ENCODE assay signal across 12 cellular contexts in the genomic region with DNA sequence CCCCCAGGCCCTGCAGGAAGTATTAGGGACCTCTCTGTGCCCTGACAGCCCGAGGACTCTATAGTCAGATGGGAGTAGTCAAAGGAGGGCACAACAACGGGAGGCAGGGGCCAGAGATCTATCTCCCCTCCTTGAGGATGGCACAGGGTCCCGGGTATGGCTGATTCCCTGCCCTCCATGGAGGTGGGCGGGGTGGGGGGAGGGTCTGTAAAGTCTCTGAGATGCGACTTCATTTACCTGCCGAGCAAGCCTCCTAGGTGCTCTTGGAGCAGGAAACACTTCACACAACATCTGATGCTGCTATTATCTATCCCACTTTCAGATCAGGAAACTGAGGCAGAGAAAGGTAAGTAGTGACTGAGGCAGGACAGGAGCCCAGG. TPM values are rescaled to one million over a fixed set of nuclear protein-coding genes. Genes with fewer than 3 reads are reported as not detected.
DNase-seq lines count a peak whose midpoint lies in the region; ATAC-seq and TF ChIP-seq lines count a peak whose summit lies in the region.
"Had no signal": no experiment of that assay in that cellular context is flagged by ENCODE, and none has a peak within 500 bp of the region (broad histone marks: within the 10 kb centered on the region; RNA-seq: fewer than 3 reads in every experiment).

No MANE protein-coding gene starts in this region.

- H3K4me3 Mint-ChIP-seq in CD4-positive, CD25-positive, alpha-beta regulatory T cell = peak overlapping the region; percentile 7 to 61 (median 55)
- H3K4me3 Mint-ChIP-seq in glutamatergic neuron (ENCODE audit: unreplicated experiment) = peak overlapping the region; percentile 57
- H3K4me3 Mint-ChIP-seq: activated CD4-positive, alpha-beta memory T cell treated with anti-CD3 and anti-CD28 coated beads for 36 hours had no signal

- H3K4me1 Mint-ChIP-seq in CD4-positive, CD25-positive, alpha-beta regulatory T cell = peaks cover 0 to 37% (median 11%) of the 10 kb centered on the region in 4 donors
- H3K4me1 Mint-ChIP-seq in glutamatergic neuron (ENCODE audit: low read depth, unreplicated experiment) = peaks cover 3% of the 10 kb centered on the region

- H3K9me3 ChIP-seq in CD4-positive, CD25-positive, alpha-beta regulatory T cell (ENCODE audit: control insufficient read depth in 2 of 2, low read length in 2 of 2) = no peaks in the 10 kb centered on the region
- H3K9me3 ChIP-seq in prostate gland = no peaks in the 10 kb centered on the region

- WGBS in prostate gland = 82% methylated on average over 6 of the region's 6 CpGs

- no peaks in the 10 kb centered on the region for H3K36me3 Mint-ChIP-seq in CD4-positive, CD25-positive, alpha-beta regulatory T cell
- H3K36me3 Mint-ChIP-seq in glutamatergic neuron (ENCODE audit: unreplicated experiment) = no peaks in the 10 kb centered on the region
- H3K36me3 Mint-ChIP-seq: activated CD4-positive, alpha-beta memory T cell treated with anti-CD3 and anti-CD28 coated beads for 36 hours had no signal

- no peak for DNase-seq in CD4-positive, CD25-positive, alpha-beta regulatory T cell
- DNase-seq in glutamatergic neuron = no peak
- no peak for DNase-seq in prostate gland (ENCODE audit: low spot score)
- DNase-seq in NCI-H1436 treated with DMSO at 0.1 percent for 48 hours (lab: John Stamatoyannopoulos, UW) = no peak
- DNase-seq in MV-4-11 (lab: John Stamatoyannopoulos, UW) = no peak
- DNase-seq: activated CD4-positive, alpha-beta memory T cell treated with anti-CD3 and anti-CD28 coated beads for 36 hours; NCI-H82 had no signal

- TF ChIP-seq POLR2A in prostate gland (IDR thresholded peaks at IDR 0.05) = no peak

- TF ChIP-seq CTCF in WI38 (IDR thresholded peaks at IDR 0.05; ENCODE audit: low read depth, low read length) (no peak), glutamatergic neuron (IDR thresholded peaks at IDR 0.05; ENCODE audit: partially characterized antibody, unreplicated experiment) (no peak), prostate gland (IDR thresholded peaks at IDR 0.05) (no peak)

- H3K27ac ChIP-seq in CD4-positive, CD25-positive, alpha-beta regulatory T cell (ENCODE audit: insufficient read depth, low read length, poor library complexity, severe bottlenecking) = no peak overlapping the region
- H3K27ac ChIP-seq in prostate gland = peak overlapping the region; percentile 95 to 97

- no peak overlapping the region for H3K4me3 ChIP-seq in CD4-positive, CD25-positive, alpha-beta regulatory T cell (ENCODE audit: low read depth, low read length)
- H3K4me3 ChIP-seq in WI38 (ENCODE audit: low read depth, low read length) = peak overlapping the region; percentile 51
- H3K4me3 ChIP-seq in prostate gland = peak overlapping the region; percentile 78 to 82

- intact Hi-C loops in prostate gland (cut with DNase I) = no loop called here

- no peaks in the 10 kb centered on the region for H3K36me3 ChIP-seq in CD4-positive, CD25-positive, alpha-beta regulatory T cell (ENCODE audit: control insufficient read depth, insufficient read depth, low read length)
- H3K36me3 ChIP-seq in prostate gland = no peaks in the 10 kb centered on the region

- H3K9me3 Mint-ChIP-seq in CD4-positive, CD25-positive, alpha-beta regulatory T cell = no peaks in the 10 kb centered on the region
- peaks cover 7% of the 10 kb centered on the region for H3K9me3 Mint-ChIP-seq in glutamatergic neuron (ENCODE audit: unreplicated experiment)
- H3K9me3 Mint-ChIP-seq: activated CD4-positive, alpha-beta memory T cell treated with anti-CD3 and anti-CD28 coated beads for 36 hours had no signal

- H3K4me1 ChIP-seq in CD4-positive, CD25-positive, alpha-beta regulatory T cell (ENCODE audit: control insufficient read depth, insufficient read depth, low read length, poor library complexity, severe bottlenecking) = peaks cover 18% of the 10 kb centered on the region
- H3K4me1 ChIP-seq in prostate gland (replicated peaks) = peaks cover 14% of the 10 kb centered on the region

- no peak overlapping the region for H3K27ac Mint-ChIP-seq in CD4-positive, CD25-positive, alpha-beta regulatory T cell
- H3K27ac Mint-ChIP-seq in glutamatergic neuron (ENCODE audit: unreplicated experiment) = no peak overlapping the region
- H3K27ac Mint-ChIP-seq: activated CD4-positive, alpha-beta memory T cell treated with anti-CD3 and anti-CD28 coated beads for 36 hours had no signal

- peaks cover 77% of the 10 kb centered on the region for H3K27me3 Mint-ChIP-seq in CD4-positive, CD25-positive, alpha-beta regulatory T cell
- H3K27me3 Mint-ChIP-seq in glutamatergic neuron (ENCODE audit: unreplicated experiment) = peaks cover 14% of the 10 kb centered on the region

- ATAC-seq in CD4-positive, CD25-positive, alpha-beta regulatory T cell (ENCODE audit: low read depth in 2 of 2) = no peak
- ATAC-seq in HG02610 (IDR thresholded peaks at IDR 0.05; ENCODE audit: unreplicated experiment) (no peak), HG02678 (IDR thresholded peaks at IDR 0.05; ENCODE audit: unreplicated experiment) (no peak)

- H3K27me3 ChIP-seq in CD4-positive, CD25-positive, alpha-beta regulatory T cell (ENCODE audit: control insufficient read depth, insufficient read depth, low read length) = peaks cover 18% of the 10 kb centered on the region
- H3K27me3 ChIP-seq in prostate gland (replicated peaks; ENCODE audit: insufficient read depth) = no peaks in the 10 kb centered on the region

RNA-seq across cellular contexts. Expression of a gene that starts 0.8 kb away (rescaled TPM):
- not detected for total RNA-seq in CD4-positive, CD25-positive, alpha-beta regulatory T cell
- not detected for polyA plus RNA-seq in CD4-positive, CD25-positive, alpha-beta regulatory T cell
- 2.1 TPM for total RNA-seq in glutamatergic neuron (ENCODE audit: unreplicated experiment)
- 10 to 100 TPM; 28.6 to 97.0 TPM for total RNA-seq in prostate gland

RNA-seq across cellular contexts. Expression of a gene that starts 20.4 kb away (rescaled TPM):
- total RNA-seq in CD4-positive, CD25-positive, alpha-beta regulatory T cell = not detected
- under 1 TPM in 2 of 4 donors, not detected in 2; 0.41 to 0.49 TPM for polyA plus RNA-seq in CD4-positive, CD25-positive, alpha-beta regulatory T cell
- total RNA-seq in glutamatergic neuron (ENCODE audit: unreplicated experiment) (not detected), prostate gland (not detected)
- total RNA-seq: activated CD4-positive, alpha-beta memory T cell treated with anti-CD3 and anti-CD28 coated beads for 36 hours; Daoy; sciatic nerve had no signal

RNA-seq across cellular contexts. Expression of a gene that starts 40.3 kb away (rescaled TPM):
- total RNA-seq in CD4-positive, CD25-positive, alpha-beta regulatory T cell = not detected
- not detected for polyA plus RNA-seq in CD4-positive, CD25-positive, alpha-beta regulatory T cell
- total RNA-seq in glutamatergic neuron (ENCODE audit: unreplicated experiment) = 2.7 TPM
- total RNA-seq in prostate gland = 10 to 100 TPM; 14.2 to 70.7 TPM

RNA-seq across cellular contexts. Expression of a gene that starts 49.1 kb away (rescaled TPM):
- 69.7 TPM for total RNA-seq in CD4-positive, CD25-positive, alpha-beta regulatory T cell
- polyA plus RNA-seq in CD4-positive, CD25-positive, alpha-beta regulatory T cell = 10 to 100 TPM; 14.0 to 19.8 (median 16.8) TPM
- total RNA-seq in glutamatergic neuron (ENCODE audit: unreplicated experiment) (104 TPM), prostate gland (100 to 1,000 TPM in 1 of 2 donors, 10 to 100 TPM in 1; 43.9 to 146 TPM)
